1 cellular context compared by ENCODE assay signal in the genomic region with DNA sequence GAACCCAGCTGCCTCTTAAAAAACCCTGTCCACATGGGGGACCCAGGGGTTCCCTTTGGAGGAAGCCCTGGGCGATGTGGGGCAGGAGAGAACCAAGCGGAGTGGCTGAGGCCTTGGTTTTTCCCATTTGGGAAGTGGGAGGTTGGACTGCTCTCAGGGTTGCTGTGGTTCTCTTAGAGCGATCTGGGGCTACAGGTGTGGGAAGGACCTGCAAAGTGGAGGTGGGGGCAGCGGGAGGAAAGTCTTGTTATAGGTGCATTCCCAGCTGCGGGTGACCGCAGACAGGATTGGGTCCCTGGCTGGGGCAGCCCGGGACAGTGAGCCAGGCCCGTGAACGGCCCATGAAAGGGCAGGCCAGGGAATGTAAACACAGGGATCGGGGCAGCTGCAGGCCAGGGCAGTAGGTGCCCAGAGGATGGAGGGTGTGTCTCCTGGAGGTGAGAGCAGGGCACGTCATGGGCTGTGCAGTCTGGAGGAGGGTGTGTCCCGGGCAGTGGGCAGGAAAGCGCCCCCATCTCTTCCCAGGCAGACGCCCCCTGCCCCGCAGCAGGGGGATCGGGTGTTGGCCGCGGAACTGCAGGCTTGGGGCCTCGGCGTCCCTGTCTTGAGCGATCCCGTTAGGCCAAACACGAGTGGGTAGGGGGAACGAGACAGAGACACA.
TF ChIP-seq lines count a peak whose summit lies in the region.

No MANE protein-coding gene starts in this region.

TF ChIP-seq in HepG2, 621 proteins besides CTCF, POLR2A, EP300 and RAD21 (continued from another document):
- TF ChIP-seq, protein P1, sequence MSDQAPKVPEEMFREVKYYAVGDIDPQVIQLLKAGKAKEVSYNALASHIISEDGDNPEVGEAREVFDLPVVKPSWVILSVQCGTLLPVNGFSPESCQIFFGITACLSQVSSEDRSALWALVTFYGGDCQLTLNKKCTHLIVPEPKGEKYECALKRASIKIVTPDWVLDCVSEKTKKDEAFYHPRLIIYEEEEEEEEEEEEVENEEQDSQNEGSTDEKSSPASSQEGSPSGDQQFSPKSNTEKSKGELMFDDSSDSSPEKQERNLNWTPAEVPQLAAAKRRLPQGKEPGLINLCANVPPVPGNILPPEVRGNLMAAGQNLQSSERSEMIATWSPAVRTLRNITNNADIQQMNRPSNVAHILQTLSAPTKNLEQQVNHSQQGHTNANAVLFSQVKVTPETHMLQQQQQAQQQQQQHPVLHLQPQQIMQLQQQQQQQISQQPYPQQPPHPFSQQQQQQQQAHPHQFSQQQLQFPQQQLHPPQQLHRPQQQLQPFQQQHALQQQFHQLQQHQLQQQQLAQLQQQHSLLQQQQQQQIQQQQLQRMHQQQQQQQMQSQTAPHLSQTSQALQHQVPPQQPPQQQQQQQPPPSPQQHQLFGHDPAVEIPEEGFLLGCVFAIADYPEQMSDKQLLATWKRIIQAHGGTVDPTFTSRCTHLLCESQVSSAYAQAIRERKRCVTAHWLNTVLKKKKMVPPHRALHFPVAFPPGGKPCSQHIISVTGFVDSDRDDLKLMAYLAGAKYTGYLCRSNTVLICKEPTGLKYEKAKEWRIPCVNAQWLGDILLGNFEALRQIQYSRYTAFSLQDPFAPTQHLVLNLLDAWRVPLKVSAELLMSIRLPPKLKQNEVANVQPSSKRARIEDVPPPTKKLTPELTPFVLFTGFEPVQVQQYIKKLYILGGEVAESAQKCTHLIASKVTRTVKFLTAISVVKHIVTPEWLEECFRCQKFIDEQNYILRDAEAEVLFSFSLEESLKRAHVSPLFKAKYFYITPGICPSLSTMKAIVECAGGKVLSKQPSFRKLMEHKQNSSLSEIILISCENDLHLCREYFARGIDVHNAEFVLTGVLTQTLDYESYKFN (CRISPR knock-in tag; conservative IDR thresholded peaks at IDR 0.05) = peak; percentile 23; the same call in 1 of the 2 replicates
